1 cellular context compared by ENCODE assay signal in the genomic region with DNA sequence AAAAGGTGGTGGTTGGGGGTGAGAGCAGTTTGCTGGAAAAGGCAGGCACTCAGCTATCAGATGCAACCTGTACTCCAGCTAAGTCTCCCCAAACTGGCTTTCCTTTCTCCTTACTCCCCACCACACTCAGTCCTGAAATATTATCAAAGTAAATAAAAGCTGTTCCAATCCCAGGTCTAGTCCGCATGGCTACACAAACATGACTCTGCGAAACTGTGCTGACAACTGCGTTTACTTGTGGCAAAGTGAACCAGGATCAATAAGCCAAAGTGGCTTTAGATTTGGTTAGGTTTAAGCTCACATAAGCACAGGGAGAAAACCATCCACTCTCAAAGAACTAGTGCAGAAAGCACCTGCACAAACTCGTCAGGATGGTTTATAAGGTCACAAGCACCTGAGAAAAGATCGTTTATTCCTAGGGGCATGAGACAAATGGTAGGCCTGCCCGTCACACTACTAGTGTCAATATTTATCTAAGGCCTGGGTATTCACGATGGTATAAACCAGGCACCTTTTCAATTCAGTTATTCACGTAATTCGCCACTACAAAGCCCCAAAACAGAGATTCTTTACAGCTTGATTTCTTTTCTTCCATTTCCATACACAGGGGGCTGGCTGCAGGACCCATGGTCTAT.
A peak's percentile ranks its signal among the peaks of the same experiment; 100 is the strongest.
TF ChIP-seq lines count a peak whose summit lies in the region.

No MANE protein-coding gene starts in this region.

TF ChIP-seq in H1, 55 proteins besides CTCF, POLR2A, EP300 and RAD21:
- TF ChIP-seq BACH1 (IDR thresholded peaks at IDR 0.05; ENCODE audit: low read length) (0 out of 2 replicates have a peak, but pooled peaks have one; percentile 38), RNF2 (IDR thresholded peaks at IDR 0.05; ENCODE audit: borderline replicate concordance, low read depth, low read length, missing control alignments, poor library complexity, severe bottlenecking) (no peak)
